In genomic region chr10:120180160-120180559, GRCh38 we compare ENCODE assay signal across 28 cellular contexts.
"Had no signal": no experiment of that assay in that cellular context is flagged by ENCODE, and none has a peak within 500 bp of the region (broad histone marks: within the 10 kb centered on the region; RNA-seq: fewer than 3 reads in every experiment).

No MANE protein-coding gene starts in this region.

- DNase-seq: colonic mucosa; cortex of kidney; effector CD8-positive, alpha-beta T cell; effector memory CD8-positive, alpha-beta T cell; endodermal cell; erythroblast; esophagus squamous epithelium; foreskin fibroblast; foreskin melanocyte; heart left ventricle; hypothalamus; immature natural killer cell; islet precursor cell; kidney; kidney glomerular epithelial cell; left colon; left ventricle myocardium superior; lower lobe of right lung; mammary epithelial cell; mesendoderm; midbrain; naive thymus-derived CD4-positive, alpha-beta T cell had no signal

- H3K27ac ChIP-seq: colonic mucosa, epithelial cell of prostate, esophagus squamous epithelium, gastroesophageal sphincter, heart left ventricle, hepatocyte, lower lobe of right lung had no signal

- H3K9me3 ChIP-seq: colonic mucosa, esophagus squamous epithelium, gastroesophageal sphincter, heart left ventricle, lower lobe of right lung had no signal

- H3K4me3 ChIP-seq: colonic mucosa, esophagus squamous epithelium, gastroesophageal sphincter, heart left ventricle, hepatocyte, lower lobe of right lung had no signal

- H3K36me3 ChIP-seq: colonic mucosa, esophagus squamous epithelium, gastroesophageal sphincter, heart left ventricle, lower lobe of right lung had no signal

- FAIRE-seq: endometrium, kidney had no signal

- H3K27me3 ChIP-seq: colonic mucosa, esophagus squamous epithelium, gastroesophageal sphincter, heart left ventricle, hepatocyte had no signal

- ATAC-seq: effector memory CD8-positive, alpha-beta T cell; esophagus mucosa; gastroesophageal sphincter; heart left ventricle; left colon; left lobe of liver; left ventricle myocardium superior; lower lobe of right lung; naive thymus-derived CD4-positive, alpha-beta T cell had no signal

- H3K4me1 ChIP-seq: colonic mucosa, esophagus squamous epithelium, gastroesophageal sphincter, heart left ventricle, lower lobe of right lung had no signal
